8 cellular contexts compared by ENCODE assay signal in the genomic region with DNA sequence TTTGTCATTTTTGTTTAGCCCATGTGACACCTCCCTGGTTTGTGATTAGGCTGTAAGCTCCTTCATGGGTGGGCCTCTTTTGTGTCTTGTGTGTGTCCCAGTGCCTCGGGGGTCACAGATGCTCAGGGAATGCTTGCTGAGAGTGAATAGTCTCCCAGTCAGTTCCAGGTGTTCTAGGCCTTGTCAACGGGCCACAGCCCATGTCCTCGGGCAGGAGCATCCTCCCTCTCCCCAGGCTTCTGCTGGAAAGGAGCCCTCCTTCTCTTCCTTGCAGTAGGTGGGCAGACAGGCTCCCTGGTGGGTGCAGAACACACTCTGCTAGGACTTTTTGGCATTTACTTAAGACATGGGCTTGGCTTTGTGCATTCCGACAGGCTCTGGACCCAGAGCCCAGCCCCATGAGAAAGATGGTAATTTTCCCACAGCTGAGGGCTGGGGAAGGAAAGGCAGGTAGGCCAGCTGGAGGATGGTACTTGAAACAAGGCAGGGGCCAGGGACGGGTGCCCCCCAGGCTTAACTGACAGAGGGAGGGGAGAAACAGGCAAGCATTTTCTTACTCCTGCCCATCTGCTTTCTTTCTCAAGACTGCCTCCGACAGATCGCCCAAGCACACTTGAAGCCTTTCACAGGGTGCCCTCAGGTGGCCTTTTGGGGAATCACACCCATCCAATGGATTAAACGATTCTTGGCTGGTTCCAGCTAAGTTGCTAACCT. TPM values are rescaled to one million over a fixed set of nuclear protein-coding genes. Genes with fewer than 3 reads are reported as not detected.
A peak's percentile ranks its signal among the peaks of the same experiment; 100 is the strongest.
DNase-seq lines count a peak whose midpoint lies in the region; ATAC-seq and TF ChIP-seq lines count a peak whose summit lies in the region.

No MANE protein-coding gene starts in this region.

- no peak for TF ChIP-seq POLR2A in suprapubic skin (IDR thresholded peaks at IDR 0.05)

- H3K4me1 ChIP-seq in RWPE2 (ENCODE audit: insufficient read depth, poor library complexity, severe bottlenecking) (peaks cover 11% of the 10 kb centered on the region), osteoblast (ENCODE audit: insufficient read depth, low read length) (peaks cover 15% of the 10 kb centered on the region), suprapubic skin (peaks cover 40% of the 10 kb centered on the region)

- H3K4me2 ChIP-seq in osteoblast (ENCODE audit: insufficient read depth, low read length), result peak overlapping the region; percentile 48

- H3K27ac ChIP-seq in RWPE2 (ENCODE audit: poor library complexity, severe bottlenecking), result no peak overlapping the region
- H3K27ac ChIP-seq in osteoblast (ENCODE audit: low read depth, low read length), result no peak overlapping the region
- H3K27ac ChIP-seq in suprapubic skin, result no peak overlapping the region

- no peaks in the 10 kb centered on the region for H3K79me2 ChIP-seq in osteoblast (ENCODE audit: insufficient read depth, low read length)

- H3K4me3 ChIP-seq in RWPE2 (ENCODE audit: severe bottlenecking) (no peak overlapping the region), foreskin fibroblast (ENCODE audit: low read depth in 1 of 2, low read length in 2 of 2) (no peak overlapping the region), osteoblast (ENCODE audit: insufficient read depth, low read length) (no peak overlapping the region), suprapubic skin (no peak overlapping the region)

- TF ChIP-seq CTCF in RWPE2 (IDR thresholded peaks at IDR 0.05; ENCODE audit: poor library complexity, severe bottlenecking) (peak; percentile 90), foreskin fibroblast (IDR thresholded peaks at IDR 0.05; ENCODE audit: low read depth, low read length) (peak; percentile 82), osteoblast (IDR thresholded peaks at IDR 0.05; ENCODE audit: extremely low read depth, low read depth, low read length) (peak; percentile 94), suprapubic skin (IDR thresholded peaks at IDR 0.05) (peak; percentile 81 to 84)

- ATAC-seq in RWPE2 (ENCODE audit: low read depth) (peak; percentile 64), HG02885 (IDR thresholded peaks at IDR 0.05; ENCODE audit: poor library complexity, unreplicated experiment) (no peak)

- no peaks in the 10 kb centered on the region for H3K9me3 ChIP-seq in RWPE2 (ENCODE audit: severe bottlenecking)
- H3K9me3 ChIP-seq in osteoblast (ENCODE audit: low read depth, low read length), result no peaks in the 10 kb centered on the region
- no peaks in the 10 kb centered on the region for H3K9me3 ChIP-seq in suprapubic skin

- no peak overlapping the region for H2AFZ ChIP-seq in osteoblast (ENCODE audit: low read length)

- 8% methylated on average over 7 of the region's 8 CpGs for WGBS in suprapubic skin

- DNase-seq in ELF-1 (ENCODE audit: low read depth, low spot score), result peak; percentile 87
- peak; percentile 84 for DNase-seq in M059J (ENCODE audit: low read depth)
- no peak for DNase-seq in RWPE2 (ENCODE audit: low spot score)
- peak; percentile 53 to 59 for DNase-seq in activated T-helper 1 cell treated with anti-CD3 and anti-CD28 coated beads, Interleukin-2, amount 50 U/mL, for 16 hours (ENCODE audit: low read depth in 1 of 2, low spot score in 1 of 2)
- peak; percentile 68 to 89 for DNase-seq in foreskin fibroblast
- peak; percentile 93 for DNase-seq in osteoblast (ENCODE audit: insufficient read length, low spot score, missing footprints)
- DNase-seq in suprapubic skin (ENCODE audit: low spot score in 2 of 2), result peak; percentile 88 to 90

- no peak for TF ChIP-seq EP300 in suprapubic skin (IDR thresholded peaks at IDR 0.05)

- H3K27me3 ChIP-seq in RWPE2 (ENCODE audit: insufficient read depth, poor library complexity, severe bottlenecking) (no peaks in the 10 kb centered on the region), osteoblast (ENCODE audit: insufficient read depth, low read length) (no peaks in the 10 kb centered on the region), suprapubic skin (no peaks in the 10 kb centered on the region)

- peaks cover 17% of the 10 kb centered on the region for H4K20me1 ChIP-seq in osteoblast (ENCODE audit: insufficient read depth, low read length)

- H3K36me3 ChIP-seq in RWPE2 (ENCODE audit: low read depth) (peaks cover 3% of the 10 kb centered on the region; the same call in 1 of the 2 replicates), osteoblast (ENCODE audit: insufficient read depth, low read length) (peaks cover 5% of the 10 kb centered on the region), suprapubic skin (peaks cover 5% of the 10 kb centered on the region)

RNA-seq across cellular contexts. Expression of a gene that starts 7.1 kb away (rescaled TPM):
- total RNA-seq in M059J (2014; rRNA removed; shearing (Covaris generic)), result 1.6 and 6.5 TPM in 2 replicates
- total RNA-seq in osteoblast (9.4 and 14.1 TPM in 2 replicates), suprapubic skin (10 to 100 TPM in 2 of 4 donors, 1 to 10 TPM in 2; 5.2 to 20.4 (median 12.7) TPM)

RNA-seq across cellular contexts. Expression of a gene that starts 31.6 kb away (rescaled TPM):
- 2.8 and 3.2 TPM in 2 replicates for total RNA-seq in M059J (2014; rRNA removed; shearing (Covaris generic))
- total RNA-seq in osteoblast, result 5.9 and 6.5 TPM in 2 replicates
- total RNA-seq in suprapubic skin, result 10 to 100 TPM; 33.0 to 83.8 (median 45.7) TPM
